Comparison of ENCODE assay signal across 1 cellular context in genomic region chr1:35539824-35540261, GRCh38.
TF ChIP-seq lines count a peak whose summit lies in the region.

No MANE protein-coding gene starts in this region.

TF ChIP-seq in K562, 482 proteins besides CTCF, POLR2A, EP300 and RAD21:
- TF ChIP-seq ARID4B (CRISPR knock-in tag; IDR thresholded peaks at IDR 0.05): no peak
- TF ChIP-seq CEBPG (CRISPR knock-in tag; IDR thresholded peaks at IDR 0.05): no peak
- no peak for TF ChIP-seq CEBPG (tag; conservative IDR thresholded peaks at IDR 0.05 in 1 of 2, IDR thresholded peaks at IDR 0.05 in 1 of 2)
- no peak for TF ChIP-seq ARID2 (IDR thresholded peaks at IDR 0.05)
- no peak for TF ChIP-seq CTBP1 (IDR thresholded peaks at IDR 0.05; ENCODE audit: borderline replicate concordance)
- no peak for TF ChIP-seq CCNT2 (IDR thresholded peaks at IDR 0.05; ENCODE audit: borderline replicate concordance, extremely low read depth, insufficient read length, low read depth, low read length)
- no peak for TF ChIP-seq GABPA (tag; conservative IDR thresholded peaks at IDR 0.05; ENCODE audit: low read depth)
- no peak for TF ChIP-seq PPARD (CRISPR knock-in tag; IDR thresholded peaks at IDR 0.05)
- peak; percentile 47 for TF ChIP-seq SPI1 (IDR thresholded peaks at IDR 0.05; ENCODE audit: borderline replicate concordance, low read depth, low read length)
